1 cellular context compared by ENCODE assay signal in the genomic region with DNA sequence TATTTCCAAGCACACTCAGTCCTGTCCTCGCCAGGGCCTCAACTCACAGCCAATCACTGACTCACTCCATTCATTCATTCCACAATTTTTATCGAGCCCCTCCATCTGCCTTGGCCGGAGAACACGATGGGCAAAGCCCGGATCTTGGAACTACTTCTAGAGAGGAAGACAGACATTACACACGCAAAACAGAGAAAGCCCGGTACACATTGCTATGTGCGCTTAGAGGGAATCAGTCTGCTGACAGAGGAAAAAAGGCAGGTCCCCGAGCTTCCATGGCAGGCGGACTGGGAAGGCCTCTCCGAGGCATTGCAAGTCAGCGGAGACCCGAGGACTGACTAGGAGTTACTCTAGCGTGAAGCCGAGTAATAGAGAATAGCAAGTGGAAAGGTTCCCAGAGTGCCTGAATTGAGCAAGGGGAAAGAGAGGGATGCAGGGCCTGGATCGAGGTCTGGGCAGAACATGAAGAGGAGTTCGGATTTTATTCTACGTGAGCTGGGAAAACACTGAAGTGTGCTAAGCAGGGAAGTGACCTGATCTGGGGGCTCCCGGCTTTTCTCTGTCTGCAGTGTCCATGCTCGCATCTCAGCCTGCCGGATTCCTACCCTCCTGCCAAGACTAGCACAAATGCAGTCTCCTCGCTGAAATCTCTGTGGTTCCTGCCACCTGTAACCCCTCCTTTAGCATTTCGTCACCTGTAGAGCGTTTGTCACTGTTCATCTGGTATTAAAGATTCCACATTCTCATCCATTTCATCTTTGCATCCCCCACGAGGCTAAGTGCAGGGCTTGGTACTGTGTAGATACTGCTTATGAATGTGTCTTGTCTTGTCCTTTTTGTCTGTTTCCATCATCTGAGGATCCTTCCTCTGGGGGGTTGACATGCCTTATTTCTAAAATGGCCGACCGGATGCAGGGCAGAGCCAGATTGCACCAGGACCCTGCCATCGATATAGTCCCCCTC.
TF ChIP-seq lines count a peak whose summit lies in the region.

No MANE protein-coding gene starts in this region.

TF ChIP-seq in HEK293, 187 proteins besides CTCF, POLR2A, EP300 and RAD21 (continued from another document):
- no peak for TF ChIP-seq ZNF488 (tag by site-specific recombination; IDR thresholded peaks at IDR 0.05)
- TF ChIP-seq ZIC2 (tag by site-specific recombination; IDR thresholded peaks at IDR 0.05): no peak
- no peak for TF ChIP-seq ZNF777 (tag by site-specific recombination; IDR thresholded peaks at IDR 0.05; ENCODE audit: borderline replicate concordance)
- TF ChIP-seq, protein P1, sequence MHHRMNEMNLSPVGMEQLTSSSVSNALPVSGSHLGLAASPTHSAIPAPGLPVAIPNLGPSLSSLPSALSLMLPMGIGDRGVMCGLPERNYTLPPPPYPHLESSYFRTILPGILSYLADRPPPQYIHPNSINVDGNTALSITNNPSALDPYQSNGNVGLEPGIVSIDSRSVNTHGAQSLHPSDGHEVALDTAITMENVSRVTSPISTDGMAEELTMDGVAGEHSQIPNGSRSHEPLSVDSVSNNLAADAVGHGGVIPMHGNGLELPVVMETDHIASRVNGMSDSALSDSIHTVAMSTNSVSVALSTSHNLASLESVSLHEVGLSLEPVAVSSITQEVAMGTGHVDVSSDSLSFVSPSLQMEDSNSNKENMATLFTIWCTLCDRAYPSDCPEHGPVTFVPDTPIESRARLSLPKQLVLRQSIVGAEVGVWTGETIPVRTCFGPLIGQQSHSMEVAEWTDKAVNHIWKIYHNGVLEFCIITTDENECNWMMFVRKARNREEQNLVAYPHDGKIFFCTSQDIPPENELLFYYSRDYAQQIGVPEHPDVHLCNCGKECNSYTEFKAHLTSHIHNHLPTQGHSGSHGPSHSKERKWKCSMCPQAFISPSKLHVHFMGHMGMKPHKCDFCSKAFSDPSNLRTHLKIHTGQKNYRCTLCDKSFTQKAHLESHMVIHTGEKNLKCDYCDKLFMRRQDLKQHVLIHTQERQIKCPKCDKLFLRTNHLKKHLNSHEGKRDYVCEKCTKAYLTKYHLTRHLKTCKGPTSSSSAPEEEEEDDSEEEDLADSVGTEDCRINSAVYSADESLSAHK (tag by site-specific recombination; IDR thresholded peaks at IDR 0.05): no peak
- TF ChIP-seq TSHZ1 (tag by site-specific recombination; IDR thresholded peaks at IDR 0.05; ENCODE audit: borderline replicate concordance): no peak
- 0 out of 2 replicates have a peak, but pooled peaks have one; percentile 14 for TF ChIP-seq ZNF501 (tag by site-specific recombination; IDR thresholded peaks at IDR 0.05)
- 0 out of 2 replicates have a peak, but pooled peaks have one; percentile 6 for TF ChIP-seq SP3 (tag by site-specific recombination; IDR thresholded peaks at IDR 0.05)
- TF ChIP-seq ZBTB20 (tag by site-specific recombination; IDR thresholded peaks at IDR 0.05): peak; percentile 43; the same call in 1 of the 2 replicates
- no peak for TF ChIP-seq ZNF701 (tag by site-specific recombination; IDR thresholded peaks at IDR 0.05)
- no peak for TF ChIP-seq ZFP3 (tag by site-specific recombination; IDR thresholded peaks at IDR 0.05; ENCODE audit: low read depth)
- no peak for TF ChIP-seq ZSCAN30 (tag by site-specific recombination; IDR thresholded peaks at IDR 0.05)
- no peak for TF ChIP-seq ZNF544 (tag by site-specific recombination; IDR thresholded peaks at IDR 0.05)
- TF ChIP-seq, protein P2, sequence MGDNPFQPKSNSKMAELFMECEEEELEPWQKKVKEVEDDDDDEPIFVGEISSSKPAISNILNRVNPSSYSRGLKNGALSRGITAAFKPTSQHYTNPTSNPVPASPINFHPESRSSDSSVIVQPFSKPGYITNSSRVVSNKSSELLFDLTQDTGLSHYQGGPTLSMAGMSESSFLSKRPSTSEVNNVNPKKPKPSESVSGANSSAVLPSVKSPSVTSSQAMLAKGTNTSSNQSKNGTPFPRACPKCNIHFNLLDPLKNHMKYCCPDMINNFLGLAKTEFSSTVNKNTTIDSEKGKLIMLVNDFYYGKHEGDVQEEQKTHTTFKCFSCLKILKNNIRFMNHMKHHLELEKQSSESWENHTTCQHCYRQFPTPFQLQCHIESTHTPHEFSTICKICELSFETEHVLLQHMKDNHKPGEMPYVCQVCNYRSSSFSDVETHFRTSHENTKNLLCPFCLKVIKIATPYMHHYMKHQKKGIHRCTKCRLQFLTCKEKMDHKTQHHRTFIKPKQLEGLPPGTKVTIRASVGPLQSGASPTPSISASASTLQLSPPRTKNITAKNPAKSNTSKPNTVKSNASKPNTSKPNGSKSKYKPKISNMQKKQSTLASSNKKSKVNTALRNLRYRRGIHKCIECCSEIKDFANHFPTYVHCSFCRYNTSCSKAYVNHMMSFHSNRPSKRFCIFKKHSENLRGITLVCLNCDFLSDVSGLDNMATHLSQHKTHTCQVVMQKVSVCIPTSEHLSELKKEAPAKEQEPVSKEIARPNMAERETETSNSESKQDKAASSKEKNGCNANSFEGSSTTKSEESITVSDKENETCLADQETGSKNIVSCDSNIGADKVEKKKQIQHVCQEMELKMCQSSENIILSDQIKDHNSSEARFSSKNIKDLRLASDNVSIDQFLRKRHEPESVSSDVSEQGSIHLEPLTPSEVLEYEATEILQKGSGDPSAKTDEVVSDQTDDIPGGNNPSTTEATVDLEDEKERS (tag by site-specific recombination; IDR thresholded peaks at IDR 0.05): no peak
- TF ChIP-seq, protein P3, sequence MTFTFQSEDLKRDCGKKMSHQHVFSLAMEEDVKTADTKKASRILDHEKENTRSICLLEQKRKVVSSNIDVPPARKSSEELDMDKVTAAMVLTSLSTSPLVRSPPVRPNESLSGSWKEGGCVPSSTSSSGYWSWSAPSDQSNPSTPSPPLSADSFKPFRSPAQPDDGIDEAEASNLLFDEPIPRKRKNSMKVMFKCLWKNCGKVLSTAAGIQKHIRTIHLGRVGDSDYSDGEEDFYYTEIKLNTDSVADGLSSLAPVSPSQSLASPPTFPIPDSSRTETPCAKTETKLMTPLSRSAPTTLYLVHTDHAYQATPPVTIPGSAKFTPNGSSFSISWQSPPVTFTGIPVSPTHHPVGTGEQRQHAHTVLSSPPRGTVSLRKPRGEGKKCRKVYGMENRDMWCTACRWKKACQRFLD (tag by site-specific recombination; IDR thresholded peaks at IDR 0.05): no peak
- no peak for TF ChIP-seq HOXA7 (CRISPR knock-in tag; IDR thresholded peaks at IDR 0.05; ENCODE audit: borderline replicate concordance)
- TF ChIP-seq GFI1B (tag by site-specific recombination; IDR thresholded peaks at IDR 0.05): no peak
- TF ChIP-seq ZNF600 (tag by site-specific recombination; IDR thresholded peaks at IDR 0.05): peak; percentile 57
- TF ChIP-seq OVOL3 (tag by site-specific recombination; IDR thresholded peaks at IDR 0.05): no peak
- TF ChIP-seq ZNF510 (tag by site-specific recombination; IDR thresholded peaks at IDR 0.05; ENCODE audit: insufficient replicate concordance): no peak
- no peak for TF ChIP-seq ZNF157 (tag by site-specific recombination; IDR thresholded peaks at IDR 0.05)
- no peak for TF ChIP-seq ZNF610 (tag by site-specific recombination; IDR thresholded peaks at IDR 0.05; ENCODE audit: borderline replicate concordance)
